Comparison of ENCODE assay signal across 8 cellular contexts in genomic region chr3:43995078-43995928, GRCh38.
A peak's percentile ranks its signal among the peaks of the same experiment; 100 is the strongest.
DNase-seq lines count a peak whose midpoint lies in the region; ATAC-seq and TF ChIP-seq lines count a peak whose summit lies in the region.

No MANE protein-coding gene starts in this region.

- no peak for DNase-seq in HL-60 (ENCODE audit: low read depth in 1 of 2, low spot score in 1 of 2)
- peak; percentile 60 for DNase-seq in WTC11 (ENCODE audit: low spot score)
- DNase-seq in fibroblast of the aortic adventitia (ENCODE audit: low read depth), result peak; percentile 35
- DNase-seq in gastrocnemius medialis, result no peak

- H3K9me3 ChIP-seq in DOHH2 (ENCODE audit: control insufficient read depth, insufficient read depth, low read length) (peaks cover 3% of the 10 kb centered on the region; the same call in 1 of the 2 replicates), gastrocnemius medialis (peaks cover 0 to 8% (median 0%) of the 10 kb centered on the region in 3 donors)

- peak overlapping the region; percentile 81 for H3K27ac ChIP-seq in DOHH2 (ENCODE audit: low read depth, low read length)
- no peak overlapping the region for H3K27ac ChIP-seq in HL-60 (replicated peaks)
- no peak overlapping the region for H3K27ac ChIP-seq in gastrocnemius medialis

- ATAC-seq in WTC11, result peak; percentile 28
- no peak for ATAC-seq in gastrocnemius medialis
- no peak for ATAC-seq in GM21360 (IDR thresholded peaks at IDR 0.05; ENCODE audit: unreplicated experiment)
- no peak for ATAC-seq in GM19452 (IDR thresholded peaks at IDR 0.05; ENCODE audit: unreplicated experiment)
- ATAC-seq in HG03439 (IDR thresholded peaks at IDR 0.05; ENCODE audit: unreplicated experiment), result no peak

- H3K79me2 ChIP-seq in DOHH2 (ENCODE audit: control insufficient read depth, low read length), result peaks cover 50% of the 10 kb centered on the region

- POLR2A ChIA-PET in WTC11 (lab: Charles Lee), result interaction anchor here (1.2 kb wide), 1 partner anchor 31 kb away, joined by 3 read pairs; no protein-coding TSS in a partner anchor

- H3K4me1 ChIP-seq in DOHH2 (ENCODE audit: control insufficient read depth, low read length) (peaks cover 26% of the 10 kb centered on the region), gastrocnemius medialis (peaks cover 18 to 27% of the 10 kb centered on the region in 2 donors)

- peak overlapping the region; percentile 79 for H3K4me2 ChIP-seq in DOHH2 (ENCODE audit: low read length)

- CTCF ChIA-PET in WTC11 (lab: Charles Lee), result interaction anchor here (0.8 to 3.6 kb wide), 6 partner anchors 82 to 204 kb away, joined by 4 to 27 read pairs (median 5); no protein-coding TSS in a partner anchor

- no peak for TF ChIP-seq CTCF in DOHH2 (IDR thresholded peaks at IDR 0.05; ENCODE audit: low read depth, low read length, poor library complexity, severe bottlenecking)
- TF ChIP-seq CTCF in HL-60 (IDR thresholded peaks at IDR 0.05; ENCODE audit: insufficient read depth, low read length), result no peak
- no peak for TF ChIP-seq CTCF in WTC11 (IDR thresholded peaks at IDR 0.05)
- TF ChIP-seq CTCF in fibroblast of the aortic adventitia (IDR thresholded peaks at IDR 0.05; ENCODE audit: insufficient read depth, low read length), result no peak
- TF ChIP-seq CTCF in gastrocnemius medialis (IDR thresholded peaks at IDR 0.05 in 4 of 5, conservative IDR thresholded peaks at IDR 0.05 in 1 of 5), result no peak

- peaks cover 12% of the 10 kb centered on the region for H3K36me3 Mint-ChIP-seq in WTC11

- H3K4me3 ChIP-seq in DOHH2 (ENCODE audit: low read length) (peak overlapping the region; percentile 80), HL-60 (replicated peaks; ENCODE audit: insufficient read depth, low read length) (peak overlapping the region; percentile 18), fibroblast of the aortic adventitia (ENCODE audit: low read depth, low read length) (peak overlapping the region; percentile 64), gastrocnemius medialis (peak overlapping the region in 3 of 4 donors; percentile 2 to 28 (median 9))

- intact Hi-C loops in gastrocnemius medialis (cut with DNase I; ENCODE audit: low total_unique reads), result no loop called here

- H3K27ac Mint-ChIP-seq in WTC11, result no peak overlapping the region

- H3K4me1 Mint-ChIP-seq in WTC11, result peaks cover 30% of the 10 kb centered on the region

- peak overlapping the region; percentile 86 for H3K4me3 Mint-ChIP-seq in WTC11

- H3K9me2 ChIP-seq in DOHH2 (replicated peaks; ENCODE audit: control insufficient read depth, low read length), result no peaks in the 10 kb centered on the region

- H3K36me3 ChIP-seq in DOHH2 (ENCODE audit: control insufficient read depth, low read length) (peaks cover 8% of the 10 kb centered on the region), gastrocnemius medialis (no peaks in the 10 kb centered on the region)

- in situ Hi-C loops in gastrocnemius medialis (cut with MboI; ENCODE audit: low sequenced_read_pairs in 4 of 4), result no loop called here

- H3K9me3 Mint-ChIP-seq in WTC11, result peaks cover 17% of the 10 kb centered on the region

- H3K27me3 ChIP-seq in DOHH2 (ENCODE audit: control insufficient read depth, low read length) (no peaks in the 10 kb centered on the region), HL-60 (ENCODE audit: insufficient read depth, poor library complexity, severe bottlenecking) (peaks cover 76% of the 10 kb centered on the region), gastrocnemius medialis (peaks cover 70 to 98% (median 78%) of the 10 kb centered on the region in 3 donors)

- H3K27me3 Mint-ChIP-seq in WTC11 (ENCODE audit: low read depth), result peaks cover 92% of the 10 kb centered on the region

- no peak for TF ChIP-seq POLR2A in gastrocnemius medialis (IDR thresholded peaks at IDR 0.05)

- peaks cover 17% of the 10 kb centered on the region for H3F3A ChIP-seq in DOHH2 (ENCODE audit: control insufficient read depth, insufficient read depth)

- H4K20me1 ChIP-seq in DOHH2 (ENCODE audit: control insufficient read depth, insufficient read depth, low read depth, low read length), result peaks cover 5% of the 10 kb centered on the region; the same call in 1 of the 2 replicates

TF ChIP-seq in WTC11, 78 proteins besides CTCF, POLR2A, EP300 and RAD21:
- no peak for TF ChIP-seq JAZF1 (CRISPR knock-in tag; IDR thresholded peaks at IDR 0.05)
- TF ChIP-seq FOXP1 (CRISPR knock-in tag; IDR thresholded peaks at IDR 0.05; ENCODE audit: borderline replicate concordance), result 0 out of 2 replicates have a peak, but pooled peaks have one; percentile 17
- no peak for TF ChIP-seq E2F5 (CRISPR knock-in tag; IDR thresholded peaks at IDR 0.05)
- peak; percentile 29; the same call in 1 of the 2 replicates for TF ChIP-seq ETV6 (CRISPR knock-in tag; IDR thresholded peaks at IDR 0.05)
- TF ChIP-seq, protein P1, sequence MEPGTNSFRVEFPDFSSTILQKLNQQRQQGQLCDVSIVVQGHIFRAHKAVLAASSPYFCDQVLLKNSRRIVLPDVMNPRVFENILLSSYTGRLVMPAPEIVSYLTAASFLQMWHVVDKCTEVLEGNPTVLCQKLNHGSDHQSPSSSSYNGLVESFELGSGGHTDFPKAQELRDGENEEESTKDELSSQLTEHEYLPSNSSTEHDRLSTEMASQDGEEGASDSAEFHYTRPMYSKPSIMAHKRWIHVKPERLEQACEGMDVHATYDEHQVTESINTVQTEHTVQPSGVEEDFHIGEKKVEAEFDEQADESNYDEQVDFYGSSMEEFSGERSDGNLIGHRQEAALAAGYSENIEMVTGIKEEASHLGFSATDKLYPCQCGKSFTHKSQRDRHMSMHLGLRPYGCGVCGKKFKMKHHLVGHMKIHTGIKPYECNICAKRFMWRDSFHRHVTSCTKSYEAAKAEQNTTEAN (CRISPR knock-in tag; IDR thresholded peaks at IDR 0.05), result peak; percentile 90
- TF ChIP-seq, protein P2, sequence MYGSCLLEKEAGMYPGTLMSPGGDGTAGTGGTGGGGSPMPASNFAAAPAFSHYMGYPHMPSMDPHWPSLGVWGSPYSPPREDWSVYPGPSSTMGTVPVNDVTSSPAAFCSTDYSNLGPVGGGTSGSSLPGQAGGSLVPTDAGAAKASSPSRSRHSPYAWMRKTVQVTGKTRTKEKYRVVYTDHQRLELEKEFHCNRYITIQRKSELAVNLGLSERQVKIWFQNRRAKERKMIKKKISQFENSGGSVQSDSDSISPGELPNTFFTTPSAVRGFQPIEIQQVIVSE (CRISPR knock-in tag; IDR thresholded peaks at IDR 0.05; ENCODE audit: borderline replicate concordance), result no peak
- peak; percentile 27; the same call in 1 of the 2 replicates for TF ChIP-seq TEAD4 (CRISPR knock-in tag; IDR thresholded peaks at IDR 0.05)
- TF ChIP-seq MYBL2 (CRISPR knock-in tag; IDR thresholded peaks at IDR 0.05), result peak; percentile 81
- TF ChIP-seq, protein P3, sequence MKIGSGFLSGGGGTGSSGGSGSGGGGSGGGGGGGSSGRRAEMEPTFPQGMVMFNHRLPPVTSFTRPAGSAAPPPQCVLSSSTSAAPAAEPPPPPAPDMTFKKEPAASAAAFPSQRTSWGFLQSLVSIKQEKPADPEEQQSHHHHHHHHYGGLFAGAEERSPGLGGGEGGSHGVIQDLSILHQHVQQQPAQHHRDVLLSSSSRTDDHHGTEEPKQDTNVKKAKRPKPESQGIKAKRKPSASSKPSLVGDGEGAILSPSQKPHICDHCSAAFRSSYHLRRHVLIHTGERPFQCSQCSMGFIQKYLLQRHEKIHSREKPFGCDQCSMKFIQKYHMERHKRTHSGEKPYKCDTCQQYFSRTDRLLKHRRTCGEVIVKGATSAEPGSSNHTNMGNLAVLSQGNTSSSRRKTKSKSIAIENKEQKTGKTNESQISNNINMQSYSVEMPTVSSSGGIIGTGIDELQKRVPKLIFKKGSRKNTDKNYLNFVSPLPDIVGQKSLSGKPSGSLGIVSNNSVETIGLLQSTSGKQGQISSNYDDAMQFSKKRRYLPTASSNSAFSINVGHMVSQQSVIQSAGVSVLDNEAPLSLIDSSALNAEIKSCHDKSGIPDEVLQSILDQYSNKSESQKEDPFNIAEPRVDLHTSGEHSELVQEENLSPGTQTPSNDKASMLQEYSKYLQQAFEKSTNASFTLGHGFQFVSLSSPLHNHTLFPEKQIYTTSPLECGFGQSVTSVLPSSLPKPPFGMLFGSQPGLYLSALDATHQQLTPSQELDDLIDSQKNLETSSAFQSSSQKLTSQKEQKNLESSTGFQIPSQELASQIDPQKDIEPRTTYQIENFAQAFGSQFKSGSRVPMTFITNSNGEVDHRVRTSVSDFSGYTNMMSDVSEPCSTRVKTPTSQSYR (CRISPR knock-in tag; IDR thresholded peaks at IDR 0.05), result no peak
- TF ChIP-seq SMAD4 (CRISPR knock-in tag; IDR thresholded peaks at IDR 0.05), result 0 out of 2 replicates have a peak, but pooled peaks have one; percentile 29
- TF ChIP-seq NFYB (CRISPR knock-in tag; conservative IDR thresholded peaks at IDR 0.05; ENCODE audit: low read depth), result peak; percentile 28; the same call in 1 of the 2 replicates
- TF ChIP-seq, protein P4, sequence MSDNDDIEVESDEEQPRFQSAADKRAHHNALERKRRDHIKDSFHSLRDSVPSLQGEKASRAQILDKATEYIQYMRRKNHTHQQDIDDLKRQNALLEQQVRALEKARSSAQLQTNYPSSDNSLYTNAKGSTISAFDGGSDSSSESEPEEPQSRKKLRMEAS (CRISPR knock-in tag; IDR thresholded peaks at IDR 0.05), result peak; percentile 76; the same call in 1 of the 2 replicates
- TF ChIP-seq, protein P5, sequence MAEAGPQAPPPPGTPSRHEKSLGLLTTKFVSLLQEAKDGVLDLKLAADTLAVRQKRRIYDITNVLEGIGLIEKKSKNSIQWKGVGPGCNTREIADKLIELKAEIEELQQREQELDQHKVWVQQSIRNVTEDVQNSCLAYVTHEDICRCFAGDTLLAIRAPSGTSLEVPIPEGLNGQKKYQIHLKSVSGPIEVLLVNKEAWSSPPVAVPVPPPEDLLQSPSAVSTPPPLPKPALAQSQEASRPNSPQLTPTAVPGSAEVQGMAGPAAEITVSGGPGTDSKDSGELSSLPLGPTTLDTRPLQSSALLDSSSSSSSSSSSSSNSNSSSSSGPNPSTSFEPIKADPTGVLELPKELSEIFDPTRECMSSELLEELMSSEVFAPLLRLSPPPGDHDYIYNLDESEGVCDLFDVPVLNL (CRISPR knock-in tag; IDR thresholded peaks at IDR 0.05; ENCODE audit: borderline replicate concordance, low read depth), result peak; percentile 60; the same call in 1 of the 2 replicates
- 0 out of 2 replicates have a peak, but pooled peaks have one; percentile 71 for TF ChIP-seq ELF4 (CRISPR knock-in tag; IDR thresholded peaks at IDR 0.05; ENCODE audit: low read depth)
- peak; percentile 15; the same call in 1 of the 2 replicates for TF ChIP-seq NFE2L1 (CRISPR knock-in tag; IDR thresholded peaks at IDR 0.05)

Comparison
In these comparisons a context has a peak if more than half of its experiments do, and no peak if none do; other contexts are left out.
1. H3K4me3 ChIP-seq: peak in every context shown above with its lines; median percentile 80 in DOHH2; 64 in fibroblast of the aortic adventitia; 18 in HL-60; 9 in gastrocnemius medialis.
2. DNase-seq: peak in WTC11 (single experiment) and fibroblast of the aortic adventitia (single experiment); none in HL-60 (0 of 2) and gastrocnemius medialis (0 of 2).